20 cellular contexts compared by ENCODE assay signal in genomic region chr13:43444085-43444484, GRCh38.
DNase-seq lines count a peak whose midpoint lies in the region; ATAC-seq, FAIRE-seq and TF ChIP-seq lines count a peak whose summit lies in the region.
"Had no signal": no experiment of that assay in that cellular context is flagged by ENCODE, and none has a peak within 500 bp of the region (broad histone marks: within the 10 kb centered on the region; RNA-seq: fewer than 3 reads in every experiment).

No MANE protein-coding gene starts in this region.

- no peak overlapping the region for H2BK120ac ChIP-seq in IMR-90 (ENCODE audit: low read depth, low read length)
- no peak overlapping the region for H2BK120ac ChIP-seq in H1 (replicated peaks; ENCODE audit: low read depth, low read length)

- no peak overlapping the region for H2BK15ac ChIP-seq in IMR-90 (ENCODE audit: low read depth, low read length)
- no peak overlapping the region for H2BK15ac ChIP-seq in H1 (ENCODE audit: low read length)

- in situ Hi-C loops in IMR-90 (cut with MboI; ENCODE audit: low sequenced_read_pairs) = no loop called here

- TF ChIP-seq RAD21 in IMR-90 (IDR thresholded peaks at IDR 0.05; ENCODE audit: low read length) (no peak), H1 (IDR thresholded peaks at IDR 0.05 in 1 of 2, conservative IDR thresholded peaks at IDR 0.05 in 1 of 2; ENCODE audit: low read depth in 2 of 2, low read length in 2 of 2) (no peak)

- H3K4me2 ChIP-seq in IMR-90 (ENCODE audit: low read depth, low read length) (no peak overlapping the region), H1 (ENCODE audit: insufficient read depth in 1 of 2, low read depth in 2 of 2, low read length in 2 of 2) (no peak overlapping the region)
- H3K4me2 ChIP-seq: A549, BLaER1 had no signal

- no peaks in the 10 kb centered on the region for H3K23me2 ChIP-seq in H1 (ENCODE audit: low read depth, low read length)

- DNase-seq in BE2C (peak; percentile 15), IMR-90 (peak; percentile 2), H1 (ENCODE audit: low read depth in 1 of 2, low spot score in 2 of 2) (no peak), Ammon's horn (ENCODE audit: low spot score) (no peak), amniotic stem cell (lab: John Stamatoyannopoulos, UW) (no peak), AG08396 (ENCODE audit: low spot score) (no peak)
- DNase-seq in CD8-positive, alpha-beta memory T cell = no peak
- DNase-seq: CD4-positive, alpha-beta T cell; EL; MG63; NCI-H1048; NCI-H1436; NCI-H187 treated with DMSO at 0.1 percent for 48 hours; NCI-H2107; NCI-H69; SJCRH30 had no signal

- H4K91ac ChIP-seq in IMR-90 (ENCODE audit: insufficient read depth, low read depth, low read length) (no peak overlapping the region), H1 (replicated peaks; ENCODE audit: insufficient read length, low read length) (no peak overlapping the region)

- H3K27me3 ChIP-seq in BE2C (no peaks in the 10 kb centered on the region), IMR-90 (ENCODE audit: control insufficient read depth, insufficient read depth, low read length) (peaks cover 2% of the 10 kb centered on the region), H1 (replicated peaks in 1 of 4; ENCODE audit: control insufficient read depth in 3 of 4, extremely low read depth in 1 of 4, insufficient read depth in 3 of 4, low read length in 3 of 4) (no peaks in the 10 kb centered on the region), rectal smooth muscle tissue (ENCODE audit: control insufficient read depth, insufficient read depth, low read length) (no peaks in the 10 kb centered on the region)
- no peaks in the 10 kb centered on the region for H3K27me3 ChIP-seq in CD8-positive, alpha-beta memory T cell (ENCODE audit: insufficient read depth, low read length, poor library complexity, severe bottlenecking)
- H3K27me3 ChIP-seq: BLaER1, MG63, SJCRH30 had no signal

- no peak overlapping the region for H3K18ac ChIP-seq in IMR-90 (ENCODE audit: low read depth, low read length)
- no peak overlapping the region for H3K18ac ChIP-seq in H1 (ENCODE audit: extremely low read depth, low read length)

- H4K8ac ChIP-seq in IMR-90 (ENCODE audit: low read depth in 2 of 2, low read length in 2 of 2) (no peak overlapping the region), H1 (ENCODE audit: extremely low read depth, insufficient read depth, low read length) (no peak overlapping the region)

- WGBS in IMR-90 (ENCODE audit: extremely low coverage in 2 of 2, insufficient read length in 1 of 2), 2 experiments = no CpG with 5 or more reads among the region's 4 CpGs
- WGBS in H1 (ENCODE audit: extremely low coverage in 1 of 2, insufficient coverage in 1 of 2, insufficient read length in 1 of 2, insufficient replicate concordance in 2 of 2, low coverage in 1 of 2, low lambda C conversion rate in 2 of 2, missing lambda C conversion rate in 1 of 2), 2 experiments = 90% methylated on average over 4 of the region's 4 CpGs; no CpG with 5 or more reads in 1 of the 2 experiments

- H4K20me1 ChIP-seq in IMR-90 (ENCODE audit: insufficient read depth, low read length) (no peaks in the 10 kb centered on the region), H1 (replicated peaks in 1 of 2; ENCODE audit: control insufficient read depth in 1 of 2, insufficient read depth in 2 of 2, low read length in 2 of 2) (no peaks in the 10 kb centered on the region)
- H4K20me1 ChIP-seq: BLaER1 had no signal

- H3K79me1 ChIP-seq in IMR-90 (ENCODE audit: low read depth in 1 of 2, low read length in 2 of 2) = no peaks in the 10 kb centered on the region
- no peaks in the 10 kb centered on the region for H3K79me1 ChIP-seq in H1 (ENCODE audit: low read depth, low read length)

- H3K4ac ChIP-seq in IMR-90 (ENCODE audit: low read depth, low read length) = no peak overlapping the region
- no peak overlapping the region for H3K4ac ChIP-seq in H1 (replicated peaks; ENCODE audit: insufficient read length, low read depth, low read length)

- no peak overlapping the region for H3K23ac ChIP-seq in IMR-90 (ENCODE audit: low read depth, low read length)
- no peak overlapping the region for H3K23ac ChIP-seq in H1 (ENCODE audit: insufficient read length)

- TF ChIP-seq CTCF in BE2C (IDR thresholded peaks at IDR 0.05; ENCODE audit: low read depth, low read length) = no peak
- no peak for TF ChIP-seq CTCF in IMR-90 (conservative IDR thresholded peaks at IDR 0.05; ENCODE audit: low read depth, low read length)
- TF ChIP-seq CTCF in H1 (IDR thresholded peaks at IDR 0.05; ENCODE audit: control extremely low read depth in 1 of 3, insufficient read depth in 1 of 3, low read depth in 1 of 3, low read length in 3 of 3) = no peak

- no peak overlapping the region for H3K14ac ChIP-seq in IMR-90 (replicated peaks; ENCODE audit: low read depth, low read length)
- H3K14ac ChIP-seq in H1 (ENCODE audit: insufficient read length) = no peak overlapping the region

- H3K4me3 Mint-ChIP-seq in CD8-positive, alpha-beta memory T cell = no peak overlapping the region
- H3K4me3 Mint-ChIP-seq: CD4-positive, alpha-beta T cell had no signal

- no peaks in the 10 kb centered on the region for H3K79me2 ChIP-seq in H1 (ENCODE audit: control insufficient read depth in 1 of 2, insufficient read depth in 2 of 2, low read length in 2 of 2)

- no peaks in the 10 kb centered on the region for H3K9me1 ChIP-seq in IMR-90 (ENCODE audit: insufficient read depth, low read length)

- H2BK5ac ChIP-seq in IMR-90 (ENCODE audit: low read depth, low read length, poor library complexity, severe bottlenecking) (no peak overlapping the region), H1 (ENCODE audit: low read depth, low read length) (no peak overlapping the region)

- H3K56ac ChIP-seq in IMR-90 (ENCODE audit: extremely low read depth, insufficient read depth, low read length) (no peak overlapping the region), H1 (replicated peaks; ENCODE audit: insufficient read length, low read depth, low read length) (no peak overlapping the region)

- H4K5ac ChIP-seq in IMR-90 (ENCODE audit: low read depth, low read length) (no peak overlapping the region), H1 (ENCODE audit: insufficient read length, low read depth, low read length) (no peak overlapping the region)

- no peak for TF ChIP-seq EP300 in H1 (IDR thresholded peaks at IDR 0.05; ENCODE audit: borderline replicate concordance in 1 of 2, low read depth in 2 of 2, low read length in 2 of 2)

- H3K27ac Mint-ChIP-seq in CD8-positive, alpha-beta memory T cell = peak overlapping the region in 1 of 8 donors; percentile 8
- H3K27ac Mint-ChIP-seq: CD4-positive, alpha-beta T cell had no signal

- H2BK20ac ChIP-seq in IMR-90 (ENCODE audit: low read depth, low read length) = no peak overlapping the region
- no peak overlapping the region for H2BK20ac ChIP-seq in H1 (ENCODE audit: low read length)

- CTCF ChIA-PET in IMR-90 (lab: Yijun Ruan, JAX) (interaction anchor here (1.0 kb wide), 1 partner anchor 41 kb away, joined by 3 read pairs; no protein-coding TSS in a partner anchor), H1 (lab: Charles Lee; ENCODE audit: partially characterized antibody) (interaction anchor here (0.6 to 2.2 kb wide), 7 partner anchors 9 to 562 kb away, joined by 3 to 7 read pairs (median 3); no protein-coding TSS in a partner anchor)
- CTCF ChIA-PET in CD8-positive, alpha-beta memory T cell (lab: Charles Lee) = no interaction called here

- no TSS peak for BruUV-seq in IMR-90 (replicated peaks; lab: Mats Ljungman, UMichigan)

- peaks cover 4 to 16% of the 10 kb centered on the region in 2 donors for H3K27me3 Mint-ChIP-seq in CD8-positive, alpha-beta memory T cell
- H3K27me3 Mint-ChIP-seq: CD4-positive, alpha-beta T cell had no signal

- no peaks in the 10 kb centered on the region for H3K9me3 Mint-ChIP-seq in CD8-positive, alpha-beta memory T cell
- H3K9me3 Mint-ChIP-seq: CD4-positive, alpha-beta T cell had no signal

- no peak for TF ChIP-seq POLR2A in IMR-90 (IDR thresholded peaks at IDR 0.05; ENCODE audit: low read depth, low read length)
- TF ChIP-seq POLR2A in H1 (IDR thresholded peaks at IDR 0.05; ENCODE audit: control extremely low read depth in 1 of 2, low read depth in 2 of 2, low read length in 2 of 2) = no peak

- POLR2A ChIA-PET in IMR-90 (lab: Charles Lee; ENCODE audit: unreplicated experiment) = no interaction called here
- POLR2A ChIA-PET in H1 (lab: Charles Lee; ENCODE audit: partially characterized antibody) = no interaction called here
- POLR2A ChIA-PET in CD8-positive, alpha-beta memory T cell (lab: Charles Lee) = no interaction called here

- no peaks in the 10 kb centered on the region for H3K36me3 ChIP-seq in BE2C
- no peaks in the 10 kb centered on the region for H3K36me3 ChIP-seq in IMR-90 (ENCODE audit: control insufficient read depth, insufficient read depth, low read length)
- no peaks in the 10 kb centered on the region for H3K36me3 ChIP-seq in H1 (ENCODE audit: control insufficient read depth in 2 of 4, insufficient read depth in 4 of 4, low read length in 3 of 4)
- no peaks in the 10 kb centered on the region for H3K36me3 ChIP-seq in rectal smooth muscle tissue (ENCODE audit: control insufficient read depth, insufficient read depth, low read length)
- no peaks in the 10 kb centered on the region for H3K36me3 ChIP-seq in CD8-positive, alpha-beta memory T cell (ENCODE audit: insufficient read depth, low read length)
- H3K36me3 ChIP-seq: BLaER1, HAP-1, MG63, SJCRH30 had no signal

- no peak overlapping the region for H2AK9ac ChIP-seq in IMR-90 (replicated peaks; ENCODE audit: low read depth, low read length, poor library complexity)

- H3K9me3 ChIP-seq in BE2C (no peaks in the 10 kb centered on the region), IMR-90 (ENCODE audit: control insufficient read depth, insufficient read depth, low read length) (no peaks in the 10 kb centered on the region), H1 (ENCODE audit: insufficient read depth in 2 of 2, low read depth in 1 of 2, low read length in 1 of 2) (no peaks in the 10 kb centered on the region)
- H3K9me3 ChIP-seq in CD8-positive, alpha-beta memory T cell (ENCODE audit: low read length) = no peaks in the 10 kb centered on the region
- H3K9me3 ChIP-seq: A549, BLaER1, HAP-1, MG63, SJCRH30 had no signal

- no peak overlapping the region for H2BK12ac ChIP-seq in H1 (ENCODE audit: low read depth, low read length)

- ATAC-seq in IMR-90 (ENCODE audit: low read depth) = peak; percentile 53; the same call in 1 of the 2 replicates
- ATAC-seq: A549 had no signal

- H3K27ac ChIP-seq in IMR-90 (ENCODE audit: insufficient read depth, low read length) (no peak overlapping the region), H1 (ENCODE audit: low read depth, low read length) (no peak overlapping the region), rectal smooth muscle tissue (ENCODE audit: low read depth, low read length) (peak overlapping the region; percentile 18)
- H3K27ac ChIP-seq in CD8-positive, alpha-beta memory T cell (ENCODE audit: low read depth, low read length) = no peak overlapping the region
- H3K27ac ChIP-seq: A549, BLaER1, SJCRH30 had no signal

- peaks cover 39% of the 10 kb centered on the region for H3K4me1 ChIP-seq in BE2C
- H3K4me1 ChIP-seq in IMR-90 (ENCODE audit: control insufficient read depth, insufficient read depth, low read length) = no peaks in the 10 kb centered on the region
- H3K4me1 ChIP-seq in H1 (replicated peaks in 1 of 4; ENCODE audit: control insufficient read depth in 3 of 4, insufficient read depth in 4 of 4, low read length in 3 of 4) = no peaks in the 10 kb centered on the region
- no peaks in the 10 kb centered on the region for H3K4me1 ChIP-seq in rectal smooth muscle tissue (ENCODE audit: control insufficient read depth, insufficient read depth, low read length)
- no peaks in the 10 kb centered on the region for H3K4me1 ChIP-seq in CD8-positive, alpha-beta memory T cell (ENCODE audit: insufficient read depth, low read length)
- H3K4me1 ChIP-seq: A549, BLaER1, SJCRH30 had no signal

- H3K4me3 ChIP-seq in BE2C (ENCODE audit: low read depth, low read length) = no peak overlapping the region
- no peak overlapping the region for H3K4me3 ChIP-seq in IMR-90 (ENCODE audit: insufficient read depth, low read depth, low read length)
- no peak overlapping the region for H3K4me3 ChIP-seq in H1 (ENCODE audit: extremely low read depth in 1 of 4, insufficient read depth in 2 of 4, low read depth in 3 of 4, low read length in 4 of 4)
- no peak overlapping the region for H3K4me3 ChIP-seq in rectal smooth muscle tissue (ENCODE audit: low read length)
- H3K4me3 ChIP-seq in CD8-positive, alpha-beta memory T cell (ENCODE audit: low read length) = no peak overlapping the region
- H3K4me3 ChIP-seq: A549, BLaER1, HAP-1, MG63, SJCRH30 had no signal

- no peak overlapping the region for H2AFZ ChIP-seq in IMR-90 (replicated peaks; ENCODE audit: low read length, poor library complexity)
- 0 out of 2 replicates have a peak overlapping the region, but pooled peaks have one; percentile 72 for H2AFZ ChIP-seq in H1 (ENCODE audit: low read length)

- H3K4me1 Mint-ChIP-seq in CD8-positive, alpha-beta memory T cell = no peaks in the 10 kb centered on the region

- H2AK5ac ChIP-seq in IMR-90 (ENCODE audit: low read depth, low read length) (no peak overlapping the region), H1 (ENCODE audit: low read depth, low read length) (no peak overlapping the region)

- FAIRE-seq in H1 (lab: Jason Lieb, UNC) = no peak
- FAIRE-seq: A549 had no signal

- intact Hi-C loops in IMR-90 (cut with micrococcal nuclease) = no loop called here

- H3K36me3 Mint-ChIP-seq in CD8-positive, alpha-beta memory T cell = no peaks in the 10 kb centered on the region

- dilution Hi-C loops in IMR-90 (cut with HindIII; ENCODE audit: low sequenced_read_pairs, unreplicated experiment) = no loop called here

- H3K9ac ChIP-seq in IMR-90 (ENCODE audit: low read depth, low read length) (no peak overlapping the region), H1 (replicated peaks in 1 of 4; ENCODE audit: extremely low read depth in 1 of 4, low read depth in 3 of 4, low read length in 3 of 4) (no peak overlapping the region), rectal smooth muscle tissue (ENCODE audit: low read length) (no peak overlapping the region)
- H3K9ac ChIP-seq: BLaER1 had no signal

Comparison
In these comparisons a context has a peak if more than half of its experiments do, and no peak if none do; other contexts are left out.
1. DNase-seq: peak in BE2C (single experiment) and IMR-90 (single experiment); none in H1 (0 of 2), Ammon's horn (single experiment), amniotic stem cell (single experiment), AG08396 (single experiment) and CD8-positive, alpha-beta memory T cell (0 of 5).